8 cellular contexts compared by ENCODE assay signal in the genomic region with DNA sequence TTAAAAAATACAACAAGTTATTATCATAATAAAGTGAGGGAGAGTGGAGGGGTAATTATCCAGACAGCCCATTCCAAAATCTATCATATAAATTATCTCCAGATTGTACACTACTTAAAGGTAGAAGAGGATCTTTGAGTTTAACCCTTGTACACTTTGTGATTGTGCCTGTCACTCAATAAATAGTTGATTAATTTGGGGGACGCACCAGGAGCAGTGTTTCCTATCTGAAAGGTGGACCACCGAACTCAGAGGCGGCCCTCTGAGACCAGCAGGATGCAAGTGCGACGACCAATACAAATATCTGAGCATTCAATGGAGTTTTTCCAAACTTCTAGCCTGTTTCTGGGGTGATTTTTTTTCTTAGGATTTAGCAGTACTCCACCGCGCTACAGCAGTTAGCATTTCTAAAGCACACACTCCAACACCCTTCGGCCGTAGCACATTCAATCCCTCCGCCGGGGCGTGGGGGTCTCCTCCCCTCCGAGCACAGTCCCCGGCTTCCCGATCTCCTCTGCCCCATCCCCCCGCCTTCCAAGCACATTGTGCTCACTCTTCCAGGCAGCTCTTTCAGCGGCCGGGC. TPM values are rescaled to one million over a fixed set of nuclear protein-coding genes. Genes with fewer than 3 reads are reported as not detected.
DNase-seq lines count a peak whose midpoint lies in the region; ATAC-seq and TF ChIP-seq lines count a peak whose summit lies in the region.

No MANE protein-coding gene starts in this region.

- H3K4me3 ChIP-seq in BE2C (ENCODE audit: low read depth, low read length) (peak overlapping the region; percentile 23), HUES64 (ENCODE audit: low read length) (peak overlapping the region; percentile 81), coronary artery (peak overlapping the region; percentile 82)

- ATAC-seq in naive thymus-derived CD8-positive, alpha-beta T cell, result no peak
- ATAC-seq in GM19351 (IDR thresholded peaks at IDR 0.05; ENCODE audit: unreplicated experiment) (no peak), HG03139 (IDR thresholded peaks at IDR 0.05; ENCODE audit: unreplicated experiment) (no peak)

- peaks cover 33 to 63% (median 49%) of the 10 kb centered on the region in 5 donors for H3K27me3 Mint-ChIP-seq in naive thymus-derived CD8-positive, alpha-beta T cell

- WGBS in HUES64, result under 1% methylated on average over 18 of the region's 18 CpGs

- H3K27me3 ChIP-seq in BE2C (peaks cover 67% of the 10 kb centered on the region), HUES64 (ENCODE audit: insufficient read depth, low read length) (no peaks in the 10 kb centered on the region)

- H3K27ac ChIP-seq in HUES64 (ENCODE audit: low read depth, low read length) (peak overlapping the region; percentile 99), coronary artery (peak overlapping the region in 1 of 2 donors; percentile 28)

- H3K36me3 ChIP-seq in BE2C, result no peaks in the 10 kb centered on the region
- H3K36me3 ChIP-seq in HUES64 (ENCODE audit: insufficient read depth, low read length), result no peaks in the 10 kb centered on the region

- peak overlapping the region; percentile 90 for H3K9ac ChIP-seq in HUES64 (ENCODE audit: low read depth, low read length)

- no peak for TF ChIP-seq CTCF in BE2C (IDR thresholded peaks at IDR 0.05; ENCODE audit: low read depth, low read length)
- no peak for TF ChIP-seq CTCF in coronary artery (IDR thresholded peaks at IDR 0.05)

- POLR2A ChIA-PET in naive thymus-derived CD8-positive, alpha-beta T cell (lab: Charles Lee), result interaction anchor here (0.6 to 0.8 kb wide), 2 partner anchors 149 to 783 kb away, joined by 3 to 5 read pairs; a partner anchor contains a TSS

- no peaks in the 10 kb centered on the region for H3K9me3 ChIP-seq in BE2C
- no peaks in the 10 kb centered on the region for H3K9me3 ChIP-seq in HUES64 (ENCODE audit: insufficient read depth, low read depth, low read length)

- peak overlapping the region in 2 of 10 donors; percentile 22 to 37 for H3K27ac Mint-ChIP-seq in naive thymus-derived CD8-positive, alpha-beta T cell

- H3K4me1 Mint-ChIP-seq in naive thymus-derived CD8-positive, alpha-beta T cell, result peaks cover 19 to 34% (median 28%) of the 10 kb centered on the region in 4 donors

- no peak for DNase-seq in BE2C
- no peak for DNase-seq in coronary artery (ENCODE audit: low spot score)
- DNase-seq in naive thymus-derived CD8-positive, alpha-beta T cell, result peak in 1 of 10 donors; percentile 1
- no peak for DNase-seq in DMS153 (lab: John Stamatoyannopoulos, UW)
- no peak for DNase-seq in DMS79 treated with DMSO at 0.1 percent for 48 hours (lab: John Stamatoyannopoulos, UW)

- H3K9me3 Mint-ChIP-seq in naive thymus-derived CD8-positive, alpha-beta T cell, result peaks cover 0 to 3% (median 0%) of the 10 kb centered on the region in 9 donors

- H3K4me1 ChIP-seq in BE2C (no peaks in the 10 kb centered on the region), HUES64 (ENCODE audit: insufficient read depth, low read length) (peaks cover 34% of the 10 kb centered on the region)

- H3K4me3 Mint-ChIP-seq in naive thymus-derived CD8-positive, alpha-beta T cell, result peak overlapping the region; percentile 67 to 91 (median 80)

- H3K36me3 Mint-ChIP-seq in naive thymus-derived CD8-positive, alpha-beta T cell, result peaks cover 0 to 6% (median 3%) of the 10 kb centered on the region in 3 donors

RNA-seq across cellular contexts. Expression of a gene that starts 1.0 kb away (rescaled TPM):
- 0.66 TPM for polyA plus RNA-seq in BE2C (2012; ENCODE audit: insufficient read depth, insufficient read length, low read depth)
- polyA plus RNA-seq in HUES64 (2013, experiment 1 of 2), result 38.0 TPM
- 38.7 TPM for polyA plus RNA-seq in HUES64 (2013, experiment 2 of 2)
- total RNA-seq in naive thymus-derived CD8-positive, alpha-beta T cell, result under 1 TPM; 0.10 to 0.14 TPM
- not detected for polyA plus RNA-seq in naive thymus-derived CD8-positive, alpha-beta T cell

Comparison
In these comparisons a context has a peak if more than half of its experiments do, and no peak if none do; other contexts are left out.
1. H3K4me3 ChIP-seq: peak in every context shown above with its lines; median percentile 82 in coronary artery; 81 in HUES64; 23 in BE2C.